Comparison of ENCODE assay signal across 8 cellular contexts in genomic region chr11:73661035-73661628, GRCh38. TPM values are rescaled to one million over a fixed set of nuclear protein-coding genes. Genes with fewer than 3 reads are reported as not detected.
DNase-seq lines count a peak whose midpoint lies in the region; ATAC-seq and TF ChIP-seq lines count a peak whose summit lies in the region.

No MANE protein-coding gene starts in this region.

- H3K27ac Mint-ChIP-seq in activated CD4-positive, alpha-beta memory T cell treated with anti-CD3 and anti-CD28 coated beads for 36 hours, result no peak overlapping the region

- H3K27me3 ChIP-seq in dorsolateral prefrontal cortex, result no peaks in the 10 kb centered on the region
- no peaks in the 10 kb centered on the region for H3K27me3 ChIP-seq in right lobe of liver

- POLR2A ChIA-PET in activated CD4-positive, alpha-beta memory T cell treated with anti-CD3 and anti-CD28 coated beads for 36 hours (lab: Charles Lee), result no interaction called here

- no peaks in the 10 kb centered on the region for H3K27me3 Mint-ChIP-seq in activated CD4-positive, alpha-beta memory T cell treated with anti-CD3 and anti-CD28 coated beads for 36 hours

- H3K4me3 ChIP-seq in GM12864 (ENCODE audit: low read depth, low read length), result peak overlapping the region; percentile 32
- H3K4me3 ChIP-seq in dorsolateral prefrontal cortex, result peak overlapping the region; percentile 11 to 68 (median 48)
- H3K4me3 ChIP-seq in right lobe of liver, result peak overlapping the region in 1 of 3 donors; percentile 41

- peak overlapping the region; percentile 37 for H3K4me3 Mint-ChIP-seq in activated CD4-positive, alpha-beta memory T cell treated with anti-CD3 and anti-CD28 coated beads for 36 hours

- ATAC-seq in HG03139 (IDR thresholded peaks at IDR 0.05; ENCODE audit: unreplicated experiment), result peak; percentile 68
- ATAC-seq in right lobe of liver, result peak; percentile 98 to 99 (median 98)
- no peak for ATAC-seq in GM21576 (IDR thresholded peaks at IDR 0.05; ENCODE audit: unreplicated experiment)

- intact Hi-C loops in activated CD4-positive, alpha-beta memory T cell treated with anti-CD3 and anti-CD28 coated beads for 36 hours (cut with micrococcal nuclease), result loop anchor here (1.0 kb wide), 2 partner anchors 36 to 310 kb away; no protein-coding TSS in a partner anchor
- intact Hi-C loops in dorsolateral prefrontal cortex (cut with DNase I), result loop anchor here (1.0 to 10.0 kb wide), 5 partner anchors 35 to 256 kb away; no protein-coding TSS in a partner anchor
- intact Hi-C loops in right lobe of liver (cut with DNase I), result no loop called here

- no peaks in the 10 kb centered on the region for H3K9me3 Mint-ChIP-seq in activated CD4-positive, alpha-beta memory T cell treated with anti-CD3 and anti-CD28 coated beads for 36 hours

- peaks cover 0 to 10% (median 0%) of the 10 kb centered on the region in 4 donors for H3K4me1 ChIP-seq in right lobe of liver

- TF ChIP-seq CTCF in GM12864 (IDR thresholded peaks at IDR 0.05; ENCODE audit: low read depth, low read length, missing control alignments) (peak; percentile 99), dorsolateral prefrontal cortex (IDR thresholded peaks at IDR 0.05 in 54 of 56, conservative IDR thresholded peaks at IDR 0.05 in 2 of 56; ENCODE audit: low read depth in 1 of 56, partially characterized antibody in 56 of 56) (peak; percentile 80 to 100 (median 98)), right lobe of liver (IDR thresholded peaks at IDR 0.05) (peak; percentile 97 to 99 (median 98))

- peaks cover 3% of the 10 kb centered on the region for H3K4me1 Mint-ChIP-seq in activated CD4-positive, alpha-beta memory T cell treated with anti-CD3 and anti-CD28 coated beads for 36 hours (ENCODE audit: low read depth)

- H3K36me3 ChIP-seq in right lobe of liver, result no peaks in the 10 kb centered on the region

- H3K27ac ChIP-seq in dorsolateral prefrontal cortex, result peak overlapping the region in 58 of 59 donors; percentile 53 to 95 (median 84)
- no peak overlapping the region for H3K27ac ChIP-seq in right lobe of liver

- DNase-seq in GM12864 (ENCODE audit: low read depth), result peak; percentile 22
- peak; percentile 72 for DNase-seq in NCI-H526 treated with DMSO at 0.1 percent for 48 hours (lab: John Stamatoyannopoulos, UW)
- DNase-seq in activated CD4-positive, alpha-beta memory T cell treated with anti-CD3 and anti-CD28 coated beads for 36 hours, result peak; percentile 90
- DNase-seq in dorsolateral prefrontal cortex, result peak; percentile 87 to 95 (median 92)
- DNase-seq in right lobe of liver, result peak; percentile 86 to 92 (median 89)
- peak; percentile 88 for DNase-seq in stimulated activated CD4-positive, alpha-beta T cell treated with anti-CD3 and anti-CD28 coated beads, Interleukin-4, amount 100 ng/mL, for 24 hours

- 5% methylated on average over 13 of the region's 40 CpGs for WGBS in right lobe of liver (ENCODE audit: insufficient coverage, low coverage, low lambda C conversion rate, missing lambda C conversion rate)

- no peaks in the 10 kb centered on the region for H3K9me3 ChIP-seq in right lobe of liver

- no peak for TF ChIP-seq POLR2A in right lobe of liver (IDR thresholded peaks at IDR 0.05)

- no peaks in the 10 kb centered on the region for H3K36me3 Mint-ChIP-seq in activated CD4-positive, alpha-beta memory T cell treated with anti-CD3 and anti-CD28 coated beads for 36 hours

- CTCF ChIA-PET in activated CD4-positive, alpha-beta memory T cell treated with anti-CD3 and anti-CD28 coated beads for 36 hours (lab: Charles Lee), result interaction anchor here (0.5 to 5.3 kb wide), 38 partner anchors 11 to 561 kb away, joined by 3 to 173 read pairs (median 4); partner anchors contain the start of genes ARHGEF17 and PLEKHB1

RNA-seq across cellular contexts. Expression of gene PLEKHB1, which starts 14.8 kb away (rescaled TPM):
- 10 to 100 TPM; 13.2 to 16.0 TPM for total RNA-seq in activated CD4-positive, alpha-beta memory T cell treated with anti-CD3 and anti-CD28 coated beads for 36 hours
- total RNA-seq in dorsolateral prefrontal cortex (1,000 to 10,000 TPM in 25 of 120 experiments, 100 to 1,000 TPM in 95; 327 to 1,697 (median 734) TPM), right lobe of liver (1 to 10 TPM in 3 of 6 experiments, under 1 TPM in 3; 0.42 to 2.1 (median 0.96) TPM)

Comparison
In these comparisons a context has a peak if more than half of its experiments do, and no peak if none do; other contexts are left out.
1. DNase-seq: peak in every context shown above with its lines; median percentile 92 in dorsolateral prefrontal cortex; 90 in activated CD4-positive, alpha-beta memory T cell treated with anti-CD3 and anti-CD28 coated beads for 36 hours; 89 in right lobe of liver; 88 in stimulated activated CD4-positive, alpha-beta T cell treated with anti-CD3 and anti-CD28 coated beads, Interleukin-4, amount 100 ng/mL, for 24 hours; 72 in NCI-H526 treated with DMSO at 0.1 percent for 48 hours; 22 in GM12864.
2. H3K27ac ChIP-seq: peak in dorsolateral prefrontal cortex (58 of 59); none in right lobe of liver (0 of 3).
3. RNA of gene PLEKHB1, which starts 14.8 kb away (total RNA-seq): 327 to 1,697 TPM in dorsolateral prefrontal cortex; 13.2 to 16.0 TPM in activated CD4-positive, alpha-beta memory T cell treated with anti-CD3 and anti-CD28 coated beads for 36 hours and 0.42 to 2.1 TPM in right lobe of liver; every median in the first group is over 10 times any median in the second.
4. intact Hi-C loops: an anchor here in activated CD4-positive, alpha-beta memory T cell treated with anti-CD3 and anti-CD28 coated beads for 36 hours (1.0 kb wide) and dorsolateral prefrontal cortex (1.0 to 10.0 kb wide); none called in right lobe of liver.
5. Peak in every context shown above with its lines, with median percentiles within 50 percentile points of each other: CTCF ChIP-seq.